Comparison of ENCODE assay signal across 1 cellular context in the genomic region with DNA sequence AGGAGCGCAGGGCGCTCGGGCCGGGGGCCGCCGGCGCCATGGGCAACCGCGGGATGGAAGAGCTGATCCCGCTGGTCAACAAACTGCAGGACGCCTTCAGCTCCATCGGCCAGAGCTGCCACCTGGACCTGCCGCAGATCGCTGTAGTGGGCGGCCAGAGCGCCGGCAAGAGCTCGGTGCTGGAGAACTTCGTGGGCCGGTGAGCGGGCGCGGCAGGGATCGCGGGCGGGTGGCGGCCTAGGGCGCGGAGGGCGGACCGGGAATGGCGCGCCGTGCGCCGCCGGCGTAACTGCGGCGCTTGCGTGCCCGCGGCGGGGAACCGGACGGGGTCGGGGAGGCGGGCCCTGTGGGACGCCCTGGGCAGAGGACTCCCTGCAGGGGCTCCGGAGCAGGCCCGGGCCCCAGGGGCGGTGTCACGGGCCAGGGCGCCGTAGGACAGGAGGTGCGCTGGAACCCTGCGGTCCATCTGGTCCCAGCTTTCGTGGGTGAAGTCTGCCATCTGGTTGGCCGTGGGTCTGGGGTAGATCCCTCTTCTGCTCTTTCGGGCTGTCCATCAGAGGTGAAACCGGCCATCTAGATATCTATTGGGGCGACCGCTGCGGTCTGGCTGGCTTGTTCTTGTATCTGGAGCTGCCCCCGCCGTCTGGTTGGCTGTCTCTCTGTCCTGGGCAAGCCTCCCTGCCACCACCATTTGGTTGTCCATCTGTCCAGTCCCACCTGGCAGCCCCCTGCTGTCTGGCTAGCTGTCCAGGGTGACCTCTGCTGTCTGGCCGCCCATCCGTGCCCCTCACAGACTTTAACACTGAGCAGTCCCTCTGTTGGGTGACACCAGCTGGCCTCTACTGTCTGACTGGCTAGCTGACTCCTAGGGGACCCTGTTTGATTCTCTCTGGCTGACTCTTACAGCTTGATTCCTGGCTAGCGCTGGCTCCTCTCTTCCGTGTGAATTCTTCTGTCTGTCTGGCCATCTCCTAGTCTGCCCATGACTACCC.
TF ChIP-seq lines count a peak whose summit lies in the region.

No MANE protein-coding gene starts in this region.

TF ChIP-seq in HepG2, 621 proteins besides CTCF, POLR2A, EP300 and RAD21 (continued from another document and continues in another):
- TF ChIP-seq MTERF4 (CRISPR knock-in tag; IDR thresholded peaks at IDR 0.05) (0 out of 2 replicates have a peak, but pooled peaks have one; percentile 3), ZNF709 (CRISPR knock-in tag; IDR thresholded peaks at IDR 0.05) (no peak), ZNF780A (CRISPR knock-in tag; IDR thresholded peaks at IDR 0.05) (no peak), CBX5 (CRISPR knock-in tag; IDR thresholded peaks at IDR 0.05; ENCODE audit: borderline replicate concordance) (no peak), FOSL1 (CRISPR knock-in tag; IDR thresholded peaks at IDR 0.05; ENCODE audit: borderline replicate concordance) (no peak), SP4 (CRISPR knock-in tag; IDR thresholded peaks at IDR 0.05) (no peak), ZNF570 (CRISPR knock-in tag; IDR thresholded peaks at IDR 0.05; ENCODE audit: borderline replicate concordance) (no peak), DNMT3B (CRISPR knock-in tag; conservative IDR thresholded peaks at IDR 0.05) (no peak), MAZ (IDR thresholded peaks at IDR 0.05; ENCODE audit: borderline replicate concordance, low read depth, low read length) (no peak), MAZ (CRISPR knock-in tag; IDR thresholded peaks at IDR 0.05; ENCODE audit: low read depth) (0 out of 2 replicates have a peak, but pooled peaks have one; percentile 9), ZNF333 (CRISPR knock-in tag; IDR thresholded peaks at IDR 0.05; ENCODE audit: borderline replicate concordance) (peak; percentile 52; the same call in 1 of the 2 replicates), ZNF264 (CRISPR knock-in tag; IDR thresholded peaks at IDR 0.05) (no peak), GFI1 (CRISPR knock-in tag; IDR thresholded peaks at IDR 0.05; ENCODE audit: borderline replicate concordance) (no peak; the same call in 1 of the 2 replicates), KDM1A (CRISPR knock-in tag; IDR thresholded peaks at IDR 0.05) (no peak), ZNF674 (CRISPR knock-in tag; IDR thresholded peaks at IDR 0.05; ENCODE audit: low read depth) (no peak), ZNF296 (CRISPR knock-in tag; conservative IDR thresholded peaks at IDR 0.05) (no peak), GTF2F1 (IDR thresholded peaks at IDR 0.05; ENCODE audit: low read length) (no peak), BRD4 (CRISPR knock-in tag; IDR thresholded peaks at IDR 0.05) (0 out of 2 replicates have a peak, but pooled peaks have one; percentile 55), ESRRA (CRISPR knock-in tag; IDR thresholded peaks at IDR 0.05; ENCODE audit: low read depth) (no peak), TOE1 (CRISPR knock-in tag; IDR thresholded peaks at IDR 0.05) (no peak), CHD4 (IDR thresholded peaks at IDR 0.05; ENCODE audit: borderline replicate concordance, low read length) (no peak), PHB2 (IDR thresholded peaks at IDR 0.05; ENCODE audit: partially characterized antibody) (no peak), HIC2 (CRISPR knock-in tag; IDR thresholded peaks at IDR 0.05; ENCODE audit: low read depth) (no peak), NR1H2 (CRISPR knock-in tag; IDR thresholded peaks at IDR 0.05; ENCODE audit: borderline replicate concordance, low read depth) (no peak), HCFC1 (IDR thresholded peaks at IDR 0.05; ENCODE audit: low read depth, low read length) (no peak), ZFP36L2 (CRISPR knock-in tag; IDR thresholded peaks at IDR 0.05) (no peak), ZNF24 (IDR thresholded peaks at IDR 0.05) (no peak), MED13 (CRISPR knock-in tag; IDR thresholded peaks at IDR 0.05) (no peak), ISX (CRISPR knock-in tag; conservative IDR thresholded peaks at IDR 0.05) (0 out of 2 replicates have a peak, but pooled peaks have one; percentile 55), ZNF468 (CRISPR knock-in tag; IDR thresholded peaks at IDR 0.05) (no peak), AHR (CRISPR knock-in tag; IDR thresholded peaks at IDR 0.05) (no peak), MXI1 (IDR thresholded peaks at IDR 0.05; ENCODE audit: borderline replicate concordance, low read depth, low read length) (no peak), HNF1B (CRISPR knock-in tag; IDR thresholded peaks at IDR 0.05) (no peak), ZNF691 (CRISPR knock-in tag; IDR thresholded peaks at IDR 0.05; ENCODE audit: borderline replicate concordance, low read depth) (no peak; the same call in 1 of the 2 replicates), NBN (conservative IDR thresholded peaks at IDR 0.05) (no peak), ZNF841 (CRISPR knock-in tag; IDR thresholded peaks at IDR 0.05; ENCODE audit: borderline replicate concordance) (no peak), PHF8 (CRISPR knock-in tag; IDR thresholded peaks at IDR 0.05) (peak; percentile 57; the same call in 1 of the 2 replicates), ZNF772 (CRISPR knock-in tag; IDR thresholded peaks at IDR 0.05) (no peak), BRCA1 (CRISPR knock-in tag; IDR thresholded peaks at IDR 0.05) (no peak), SALL1 (CRISPR knock-in tag; IDR thresholded peaks at IDR 0.05) (no peak; the same call in 1 of the 2 replicates), ATM (IDR thresholded peaks at IDR 0.05; ENCODE audit: borderline replicate concordance) (no peak)
- TF ChIP-seq, protein P1, sequence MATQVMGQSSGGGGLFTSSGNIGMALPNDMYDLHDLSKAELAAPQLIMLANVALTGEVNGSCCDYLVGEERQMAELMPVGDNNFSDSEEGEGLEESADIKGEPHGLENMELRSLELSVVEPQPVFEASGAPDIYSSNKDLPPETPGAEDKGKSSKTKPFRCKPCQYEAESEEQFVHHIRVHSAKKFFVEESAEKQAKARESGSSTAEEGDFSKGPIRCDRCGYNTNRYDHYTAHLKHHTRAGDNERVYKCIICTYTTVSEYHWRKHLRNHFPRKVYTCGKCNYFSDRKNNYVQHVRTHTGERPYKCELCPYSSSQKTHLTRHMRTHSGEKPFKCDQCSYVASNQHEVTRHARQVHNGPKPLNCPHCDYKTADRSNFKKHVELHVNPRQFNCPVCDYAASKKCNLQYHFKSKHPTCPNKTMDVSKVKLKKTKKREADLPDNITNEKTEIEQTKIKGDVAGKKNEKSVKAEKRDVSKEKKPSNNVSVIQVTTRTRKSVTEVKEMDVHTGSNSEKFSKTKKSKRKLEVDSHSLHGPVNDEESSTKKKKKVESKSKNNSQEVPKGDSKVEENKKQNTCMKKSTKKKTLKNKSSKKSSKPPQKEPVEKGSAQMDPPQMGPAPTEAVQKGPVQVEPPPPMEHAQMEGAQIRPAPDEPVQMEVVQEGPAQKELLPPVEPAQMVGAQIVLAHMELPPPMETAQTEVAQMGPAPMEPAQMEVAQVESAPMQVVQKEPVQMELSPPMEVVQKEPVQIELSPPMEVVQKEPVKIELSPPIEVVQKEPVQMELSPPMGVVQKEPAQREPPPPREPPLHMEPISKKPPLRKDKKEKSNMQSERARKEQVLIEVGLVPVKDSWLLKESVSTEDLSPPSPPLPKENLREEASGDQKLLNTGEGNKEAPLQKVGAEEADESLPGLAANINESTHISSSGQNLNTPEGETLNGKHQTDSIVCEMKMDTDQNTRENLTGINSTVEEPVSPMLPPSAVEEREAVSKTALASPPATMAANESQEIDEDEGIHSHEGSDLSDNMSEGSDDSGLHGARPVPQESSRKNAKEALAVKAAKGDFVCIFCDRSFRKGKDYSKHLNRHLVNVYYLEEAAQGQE (IDR thresholded peaks at IDR 0.05; ENCODE audit: borderline replicate concordance in 1 of 2, low read depth in 1 of 2, low read length in 2 of 2): no peak
- TF ChIP-seq, protein P2, sequence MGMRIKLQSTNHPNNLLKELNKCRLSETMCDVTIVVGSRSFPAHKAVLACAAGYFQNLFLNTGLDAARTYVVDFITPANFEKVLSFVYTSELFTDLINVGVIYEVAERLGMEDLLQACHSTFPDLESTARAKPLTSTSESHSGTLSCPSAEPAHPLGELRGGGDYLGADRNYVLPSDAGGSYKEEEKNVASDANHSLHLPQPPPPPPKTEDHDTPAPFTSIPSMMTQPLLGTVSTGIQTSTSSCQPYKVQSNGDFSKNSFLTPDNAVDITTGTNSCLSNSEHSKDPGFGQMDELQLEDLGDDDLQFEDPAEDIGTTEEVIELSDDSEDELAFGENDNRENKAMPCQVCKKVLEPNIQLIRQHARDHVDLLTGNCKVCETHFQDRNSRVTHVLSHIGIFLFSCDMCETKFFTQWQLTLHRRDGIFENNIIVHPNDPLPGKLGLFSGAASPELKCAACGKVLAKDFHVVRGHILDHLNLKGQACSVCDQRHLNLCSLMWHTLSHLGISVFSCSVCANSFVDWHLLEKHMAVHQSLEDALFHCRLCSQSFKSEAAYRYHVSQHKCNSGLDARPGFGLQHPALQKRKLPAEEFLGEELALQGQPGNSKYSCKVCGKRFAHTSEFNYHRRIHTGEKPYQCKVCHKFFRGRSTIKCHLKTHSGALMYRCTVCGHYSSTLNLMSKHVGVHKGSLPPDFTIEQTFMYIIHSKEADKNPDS (CRISPR knock-in tag; IDR thresholded peaks at IDR 0.05): no peak
- TF ChIP-seq, protein P3, sequence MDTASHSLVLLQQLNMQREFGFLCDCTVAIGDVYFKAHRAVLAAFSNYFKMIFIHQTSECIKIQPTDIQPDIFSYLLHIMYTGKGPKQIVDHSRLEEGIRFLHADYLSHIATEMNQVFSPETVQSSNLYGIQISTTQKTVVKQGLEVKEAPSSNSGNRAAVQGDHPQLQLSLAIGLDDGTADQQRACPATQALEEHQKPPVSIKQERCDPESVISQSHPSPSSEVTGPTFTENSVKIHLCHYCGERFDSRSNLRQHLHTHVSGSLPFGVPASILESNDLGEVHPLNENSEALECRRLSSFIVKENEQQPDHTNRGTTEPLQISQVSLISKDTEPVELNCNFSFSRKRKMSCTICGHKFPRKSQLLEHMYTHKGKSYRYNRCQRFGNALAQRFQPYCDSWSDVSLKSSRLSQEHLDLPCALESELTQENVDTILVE (CRISPR knock-in tag; IDR thresholded peaks at IDR 0.05): no peak
- TF ChIP-seq, protein P4, sequence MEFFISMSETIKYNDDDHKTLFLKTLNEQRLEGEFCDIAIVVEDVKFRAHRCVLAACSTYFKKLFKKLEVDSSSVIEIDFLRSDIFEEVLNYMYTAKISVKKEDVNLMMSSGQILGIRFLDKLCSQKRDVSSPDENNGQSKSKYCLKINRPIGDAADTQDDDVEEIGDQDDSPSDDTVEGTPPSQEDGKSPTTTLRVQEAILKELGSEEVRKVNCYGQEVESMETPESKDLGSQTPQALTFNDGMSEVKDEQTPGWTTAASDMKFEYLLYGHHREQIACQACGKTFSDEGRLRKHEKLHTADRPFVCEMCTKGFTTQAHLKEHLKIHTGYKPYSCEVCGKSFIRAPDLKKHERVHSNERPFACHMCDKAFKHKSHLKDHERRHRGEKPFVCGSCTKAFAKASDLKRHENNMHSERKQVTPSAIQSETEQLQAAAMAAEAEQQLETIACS (CRISPR knock-in tag; IDR thresholded peaks at IDR 0.05): peak; percentile 43; the same call in 1 of the 2 replicates
- TF ChIP-seq, protein P5, sequence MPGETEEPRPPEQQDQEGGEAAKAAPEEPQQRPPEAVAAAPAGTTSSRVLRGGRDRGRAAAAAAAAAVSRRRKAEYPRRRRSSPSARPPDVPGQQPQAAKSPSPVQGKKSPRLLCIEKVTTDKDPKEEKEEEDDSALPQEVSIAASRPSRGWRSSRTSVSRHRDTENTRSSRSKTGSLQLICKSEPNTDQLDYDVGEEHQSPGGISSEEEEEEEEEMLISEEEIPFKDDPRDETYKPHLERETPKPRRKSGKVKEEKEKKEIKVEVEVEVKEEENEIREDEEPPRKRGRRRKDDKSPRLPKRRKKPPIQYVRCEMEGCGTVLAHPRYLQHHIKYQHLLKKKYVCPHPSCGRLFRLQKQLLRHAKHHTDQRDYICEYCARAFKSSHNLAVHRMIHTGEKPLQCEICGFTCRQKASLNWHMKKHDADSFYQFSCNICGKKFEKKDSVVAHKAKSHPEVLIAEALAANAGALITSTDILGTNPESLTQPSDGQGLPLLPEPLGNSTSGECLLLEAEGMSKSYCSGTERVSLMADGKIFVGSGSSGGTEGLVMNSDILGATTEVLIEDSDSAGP (CRISPR knock-in tag; IDR thresholded peaks at IDR 0.05; ENCODE audit: borderline replicate concordance): no peak
